In genomic region chr7:127367679-127368078, GRCh38 we compare ENCODE assay signal across 18 cellular contexts. TPM values are rescaled to one million over a fixed set of nuclear protein-coding genes. Genes with fewer than 3 reads are reported as not detected.
DNase-seq lines count a peak whose midpoint lies in the region; ATAC-seq, FAIRE-seq and TF ChIP-seq lines count a peak whose summit lies in the region.
"Had no signal": no experiment of that assay in that cellular context is flagged by ENCODE, and none has a peak within 500 bp of the region (broad histone marks: within the 10 kb centered on the region; RNA-seq: fewer than 3 reads in every experiment).

No MANE protein-coding gene starts in this region.

- H3K9ac ChIP-seq in HepG2 (ENCODE audit: insufficient read depth, low read depth, low read length): no peak overlapping the region

- FAIRE-seq in HepG2 (lab: Jason Lieb, UNC): no peak
- FAIRE-seq in D721Med (lab: Jason Lieb, UNC): peak; percentile 58
- FAIRE-seq: GM18507, H54 had no signal

- no peak overlapping the region for H2AFZ ChIP-seq in HepG2 (ENCODE audit: low read length)
- H2AFZ ChIP-seq: GM23338 had no signal

- no TSS peak for BruUV-seq in HepG2 (replicated peaks; lab: Mats Ljungman, UMichigan)

- no peaks in the 10 kb centered on the region for H3K9me3 Mint-ChIP-seq in activated CD4-positive, alpha-beta T cell treated with anti-CD3 and anti-CD28 coated beads, Interleukin-2, amount 10 ng/mL, durations not matched to agents 24 days and 14 days
- H3K9me3 Mint-ChIP-seq: GM23338, HFFc6 had no signal

- no peaks in the 10 kb centered on the region for H3K9me3 ChIP-seq in HepG2 (ENCODE audit: low read length)
- no peaks in the 10 kb centered on the region for H3K9me3 ChIP-seq in right lobe of liver
- no peaks in the 10 kb centered on the region for H3K9me3 ChIP-seq in HEK293 (ENCODE audit: control insufficient read depth, insufficient read depth, low read depth, low read length)

- H3K27ac ChIP-seq in HepG2 (ENCODE audit: extremely low read length, insufficient read depth, low read length) (no peak overlapping the region), right lobe of liver (no peak overlapping the region), HEK293 (ENCODE audit: extremely low read depth, low read depth, low read length) (no peak overlapping the region), substantia nigra (ENCODE audit: low read depth, low read length, poor library complexity, severe bottlenecking) (no peak overlapping the region)
- H3K27ac ChIP-seq: C4-2B had no signal

- TF ChIP-seq POLR2A in HepG2 (IDR thresholded peaks at IDR 0.05; ENCODE audit: insufficient read depth in 1 of 2, low read depth in 2 of 2, low read length in 2 of 2): no peak
- TF ChIP-seq POLR2A in right lobe of liver (IDR thresholded peaks at IDR 0.05): no peak

- 96% methylated on average over 2 of the region's 2 CpGs for WGBS in HepG2 (ENCODE audit: low lambda C conversion rate)
- WGBS in right lobe of liver (ENCODE audit: insufficient coverage, low coverage, low lambda C conversion rate, missing lambda C conversion rate): 97% methylated on average over 2 of the region's 2 CpGs

- no peaks in the 10 kb centered on the region; a peak in 3 of 5 replicates for H3K36me3 ChIP-seq in HepG2 (replicated peaks in 1 of 2; ENCODE audit: control insufficient read depth in 1 of 2, insufficient read depth in 2 of 2, low read length in 2 of 2)
- peaks cover 0 to 7% (median 3%) of the 10 kb centered on the region in 4 donors for H3K36me3 ChIP-seq in right lobe of liver
- H3K36me3 ChIP-seq in HEK293 (ENCODE audit: control insufficient read depth in 2 of 2, insufficient read depth in 1 of 2, low read length in 2 of 2): peaks cover 0 to 6% of the 10 kb centered on the region in 2 experiments; a peak in 2 of 3 replicates

- DNase-seq in HepG2 (ENCODE audit: low spot score) (no peak), right lobe of liver (no peak), D721Med (ENCODE audit: insufficient read length, low spot score) (no peak), substantia nigra (lab: John Stamatoyannopoulos, UW) (no peak)
- DNase-seq in activated CD4-positive, alpha-beta T cell treated with anti-CD3 and anti-CD28 coated beads for 48 hours: no peak
- no peak for DNase-seq in activated CD4-positive, alpha-beta T cell treated with anti-CD3 and anti-CD28 coated beads, Interleukin-2, amount 10 ng/mL, durations not matched to agents 24 days and 14 days
- DNase-seq: AML-193; CD4-positive, alpha-beta memory T cell; DMS79 treated with DMSO at 0.1 percent for 48 hours; GF-D8; HCEC 1CT; HFFc6; Karpas-422 had no signal

- TF ChIP-seq CTCF in HepG2 (CRISPR knock-in tag; IDR thresholded peaks at IDR 0.05) (no peak), right lobe of liver (IDR thresholded peaks at IDR 0.05) (no peak), D721Med (IDR thresholded peaks at IDR 0.05; ENCODE audit: insufficient read depth, missing control alignments) (no peak), HEK293 (tag by site-specific recombination; IDR thresholded peaks at IDR 0.05) (no peak)

- POLR2A ChIA-PET in HepG2 (lab: Yijun Ruan, JAX) (interaction anchor here (0.7 kb wide), 1 partner anchor 25 kb away, joined by 3 read pairs; the partner anchor contains the start of gene ZNF800), HEK293 (lab: Yijun Ruan, JAX) (interaction anchor here (0.8 kb wide), 1 partner anchor 10 kb away, joined by 3 read pairs; no protein-coding TSS in a partner anchor)

- no peak overlapping the region for H3K4me3 Mint-ChIP-seq in activated CD4-positive, alpha-beta T cell treated with anti-CD3 and anti-CD28 coated beads, Interleukin-2, amount 10 ng/mL, durations not matched to agents 24 days and 14 days
- H3K4me3 Mint-ChIP-seq: CD4-positive, alpha-beta memory T cell; GM23338; HFFc6 had no signal

- no peaks in the 10 kb centered on the region for H4K20me1 ChIP-seq in HepG2 (ENCODE audit: insufficient read depth, low read length)

- ATAC-seq in HepG2: no peak
- ATAC-seq in right lobe of liver: no peak
- ATAC-seq: GM23338 had no signal

- peaks cover 21% of the 10 kb centered on the region for H3K4me1 Mint-ChIP-seq in activated CD4-positive, alpha-beta T cell treated with anti-CD3 and anti-CD28 coated beads, Interleukin-2, amount 10 ng/mL, durations not matched to agents 24 days and 14 days
- H3K4me1 Mint-ChIP-seq: GM23338 had no signal

- H3K27me3 Mint-ChIP-seq in activated CD4-positive, alpha-beta T cell treated with anti-CD3 and anti-CD28 coated beads, Interleukin-2, amount 10 ng/mL, durations not matched to agents 24 days and 14 days: no peaks in the 10 kb centered on the region
- H3K27me3 Mint-ChIP-seq: CD4-positive, alpha-beta memory T cell had no signal

- no peak overlapping the region for H3K4me2 ChIP-seq in HepG2 (ENCODE audit: low read depth, low read length)
- H3K4me2 ChIP-seq: GM23338 had no signal

- TF ChIP-seq RAD21 in HepG2 (CRISPR knock-in tag; IDR thresholded peaks at IDR 0.05): no peak

- no peaks in the 10 kb centered on the region for H3K79me2 ChIP-seq in HepG2 (ENCODE audit: insufficient read depth, low read length)

- H3K4me1 ChIP-seq in HepG2 (ENCODE audit: insufficient read depth, low read length): no peaks in the 10 kb centered on the region
- H3K4me1 ChIP-seq in right lobe of liver: no peaks in the 10 kb centered on the region
- H3K4me1 ChIP-seq in HEK293 (ENCODE audit: control insufficient read depth, insufficient read depth, low read length): no peaks in the 10 kb centered on the region

- in situ Hi-C loops in HepG2 (cut with HindIII; ENCODE audit: extremely low pct_ligation_motif_present, low pct_unique_long_range_greater_than_20kb): no loop called here

- H3K4me3 ChIP-seq in HepG2 (replicated peaks in 1 of 3; ENCODE audit: insufficient read depth in 1 of 3, low read depth in 2 of 3, low read length in 3 of 3) (no peak overlapping the region), right lobe of liver (no peak overlapping the region), HEK293 (ENCODE audit: low read depth, low read length) (no peak overlapping the region)
- H3K4me3 ChIP-seq: GM23338 had no signal

- TF ChIP-seq EP300 in HepG2 (IDR thresholded peaks at IDR 0.05; ENCODE audit: low read depth in 2 of 2, low read length in 2 of 2) (no peak), HepG2 (CRISPR knock-in tag; IDR thresholded peaks at IDR 0.05; ENCODE audit: borderline replicate concordance) (no peak)

- no peak overlapping the region for H3K27ac Mint-ChIP-seq in activated CD4-positive, alpha-beta T cell treated with anti-CD3 and anti-CD28 coated beads, Interleukin-2, amount 10 ng/mL, durations not matched to agents 24 days and 14 days
- H3K27ac Mint-ChIP-seq: GM23338, HFFc6 had no signal

- peaks cover 34% of the 10 kb centered on the region for H3K36me3 Mint-ChIP-seq in activated CD4-positive, alpha-beta T cell treated with anti-CD3 and anti-CD28 coated beads, Interleukin-2, amount 10 ng/mL, durations not matched to agents 24 days and 14 days (ENCODE audit: low read depth)

- intact Hi-C loops in HepG2 (cut with micrococcal nuclease; ENCODE audit: unreplicated experiment) (no loop called here), right lobe of liver (cut with DNase I) (no loop called here)
- intact Hi-C loops in activated CD4-positive, alpha-beta T cell treated with anti-CD3 and anti-CD28 coated beads, Interleukin-2, amount 10 ng/mL, durations not matched to agents 24 days and 14 days (cut with micrococcal nuclease): no loop called here

- H3K27me3 ChIP-seq in HepG2 (ENCODE audit: control insufficient read depth in 1 of 2, insufficient read depth in 2 of 2, low read length in 2 of 2) (no peaks in the 10 kb centered on the region), right lobe of liver (no peaks in the 10 kb centered on the region)

- CTCF ChIA-PET in HepG2 (lab: Yijun Ruan, JAX; ENCODE audit: low intra/inter-chr PET ratio, low total read pairs): no interaction called here
- CTCF ChIA-PET in HEK293 (lab: Yijun Ruan, JAX): interaction anchor here (1.5 kb wide), 1 partner anchor 20 kb away, joined by 4 read pairs; no protein-coding TSS in a partner anchor

TF ChIP-seq in HepG2, 621 proteins besides CTCF, POLR2A, EP300 and RAD21 (continues in another document):
- TF ChIP-seq MAFF (IDR thresholded peaks at IDR 0.05; ENCODE audit: low read depth, low read length) (peak; percentile 84), NFKBIZ (CRISPR knock-in tag; IDR thresholded peaks at IDR 0.05) (no peak), MAFK (conservative IDR thresholded peaks at IDR 0.05 in 1 of 2, IDR thresholded peaks at IDR 0.05 in 1 of 2; ENCODE audit: low read length in 2 of 2) (peak; percentile 79 to 85)

TF ChIP-seq in HEK293, 187 proteins besides CTCF, POLR2A, EP300 and RAD21 (continues in another document):
- no peak for TF ChIP-seq ZNF335 (tag by site-specific recombination; conservative IDR thresholded peaks at IDR 0.05)

RNA-seq across cellular contexts. Expression of gene ZNF800, which starts 24.8 kb away (rescaled TPM):
- 12.7 and 13.7 TPM in 2 replicates for total RNA-seq in HepG2 (2016; rRNA removed; fragmentation: Illumina TruSeq; extraction: Trizol)
- total RNA-seq in HepG2 (2016; cell fraction: cytosol; rRNA removed; fragmentation: Illumina TruSeq; extraction: Trizol; ENCODE audit: low read depth): 3.6 and 6.0 TPM in 2 replicates
- total RNA-seq in HepG2 (2016; cell fraction: insoluble cytoplasmic fraction; rRNA removed; fragmentation: Illumina TruSeq; extraction: Trizol): 12.3 and 16.2 TPM in 2 replicates
- total RNA-seq in HepG2 (2016; cell fraction: membrane; rRNA removed; fragmentation: Illumina TruSeq; extraction: Trizol): 8.6 and 10.9 TPM in 2 replicates
- 19.8 and 22.2 TPM in 2 replicates for total RNA-seq in HepG2 (2016; cell fraction: nucleus; rRNA removed; fragmentation: Illumina TruSeq; extraction: Trizol)
- polyA plus RNA-seq in HepG2 (2011; rRNA removed): 5.3 and 7.1 TPM in 2 replicates
- polyA plus RNA-seq in HepG2 (2011; cell fraction: cytosol; rRNA removed): 2.1 and 4.5 TPM in 2 replicates
- polyA plus RNA-seq in HepG2 (2011; cell fraction: nucleus; rRNA removed): 11.8 and 13.5 TPM in 2 replicates
- polyA plus RNA-seq in HepG2 (2012): 5.5 and 7.3 TPM in 2 replicates
- polyA plus RNA-seq in HepG2 (2016; cell fraction: cytosol; fragmentation: Illumina TruSeq; extraction: Trizol; ENCODE audit: low read depth): 0.34 and 0.62 TPM in 2 replicates
- 8.3 and 8.5 TPM in 2 replicates for polyA plus RNA-seq in HepG2 (2016; cell fraction: insoluble cytoplasmic fraction; fragmentation: Illumina TruSeq; extraction: Trizol; ENCODE audit: low read depth)
- polyA plus RNA-seq in HepG2 (2016; cell fraction: membrane; fragmentation: Illumina TruSeq; extraction: Trizol; ENCODE audit: low read depth): 1.1 and 1.2 TPM in 2 replicates
- polyA plus RNA-seq in HepG2 (2016; cell fraction: nucleus; fragmentation: Illumina TruSeq; extraction: Trizol; ENCODE audit: insufficient read depth, low read depth): 21.9 and 22.5 TPM in 2 replicates
- polyA minus RNA-seq in HepG2 (2011; rRNA and poly(A)+ RNA removed; ENCODE audit: low replicate concordance): 5.9 and 15.6 TPM in 2 replicates
- 10.8 and 14.6 TPM in 2 replicates for polyA minus RNA-seq in HepG2 (2011; cell fraction: cytosol; rRNA and poly(A)+ RNA removed)
- 62.7 and 74.1 TPM in 2 replicates for polyA minus RNA-seq in HepG2 (2011; cell fraction: nucleus; rRNA and poly(A)+ RNA removed)
- 10 to 100 TPM; 12.5 to 32.3 (median 15.3) TPM for total RNA-seq in right lobe of liver
- 40.9 and 42.2 TPM in 2 replicates for total RNA-seq in activated CD4-positive, alpha-beta T cell treated with anti-CD3 and anti-CD28 coated beads, Interleukin-2, amount 10 ng/mL, durations not matched to agents 24 days and 14 days
